ENCODE assay signal across 1 cellular context in the genomic region with DNA sequence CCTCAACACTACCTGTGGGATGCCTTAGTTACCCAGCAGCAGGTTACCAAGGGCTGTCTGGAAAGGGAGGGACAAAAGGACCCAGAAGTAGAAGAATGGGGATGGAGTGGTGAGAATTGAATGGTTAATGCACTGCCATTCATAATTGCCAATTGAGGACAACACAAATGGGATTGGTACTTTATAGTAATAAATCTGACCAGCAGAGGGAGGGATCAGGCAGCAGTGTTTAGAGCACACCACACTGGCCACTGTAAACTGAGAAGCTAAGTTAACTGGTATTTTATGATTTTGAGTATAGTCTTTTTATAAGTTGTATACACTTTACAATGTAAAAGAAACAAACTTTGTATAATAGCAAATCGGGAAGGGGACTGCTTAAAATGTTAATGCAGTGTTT.
TF ChIP-seq lines count a peak whose summit lies in the region.

No MANE protein-coding gene starts in this region.

TF ChIP-seq in GM12878, 131 proteins besides CTCF, POLR2A, EP300 and RAD21:
- no peak for TF ChIP-seq PML (IDR thresholded peaks at IDR 0.05; ENCODE audit: low read length)
- no peak for TF ChIP-seq MEF2B (IDR thresholded peaks at IDR 0.05; ENCODE audit: partially characterized antibody, poor library complexity, severe bottlenecking)
- TF ChIP-seq SIN3A (IDR thresholded peaks at IDR 0.05; ENCODE audit: low read depth, low read length) = no peak
- TF ChIP-seq ZNF217 (IDR thresholded peaks at IDR 0.05) = no peak
- TF ChIP-seq PAX8 (IDR thresholded peaks at IDR 0.05) = no peak
- TF ChIP-seq ASH2L (IDR thresholded peaks at IDR 0.05; ENCODE audit: borderline replicate concordance, low read depth) = no peak
- no peak for TF ChIP-seq SUZ12 (IDR thresholded peaks at IDR 0.05; ENCODE audit: unreplicated experiment)
- TF ChIP-seq, protein P1, sequence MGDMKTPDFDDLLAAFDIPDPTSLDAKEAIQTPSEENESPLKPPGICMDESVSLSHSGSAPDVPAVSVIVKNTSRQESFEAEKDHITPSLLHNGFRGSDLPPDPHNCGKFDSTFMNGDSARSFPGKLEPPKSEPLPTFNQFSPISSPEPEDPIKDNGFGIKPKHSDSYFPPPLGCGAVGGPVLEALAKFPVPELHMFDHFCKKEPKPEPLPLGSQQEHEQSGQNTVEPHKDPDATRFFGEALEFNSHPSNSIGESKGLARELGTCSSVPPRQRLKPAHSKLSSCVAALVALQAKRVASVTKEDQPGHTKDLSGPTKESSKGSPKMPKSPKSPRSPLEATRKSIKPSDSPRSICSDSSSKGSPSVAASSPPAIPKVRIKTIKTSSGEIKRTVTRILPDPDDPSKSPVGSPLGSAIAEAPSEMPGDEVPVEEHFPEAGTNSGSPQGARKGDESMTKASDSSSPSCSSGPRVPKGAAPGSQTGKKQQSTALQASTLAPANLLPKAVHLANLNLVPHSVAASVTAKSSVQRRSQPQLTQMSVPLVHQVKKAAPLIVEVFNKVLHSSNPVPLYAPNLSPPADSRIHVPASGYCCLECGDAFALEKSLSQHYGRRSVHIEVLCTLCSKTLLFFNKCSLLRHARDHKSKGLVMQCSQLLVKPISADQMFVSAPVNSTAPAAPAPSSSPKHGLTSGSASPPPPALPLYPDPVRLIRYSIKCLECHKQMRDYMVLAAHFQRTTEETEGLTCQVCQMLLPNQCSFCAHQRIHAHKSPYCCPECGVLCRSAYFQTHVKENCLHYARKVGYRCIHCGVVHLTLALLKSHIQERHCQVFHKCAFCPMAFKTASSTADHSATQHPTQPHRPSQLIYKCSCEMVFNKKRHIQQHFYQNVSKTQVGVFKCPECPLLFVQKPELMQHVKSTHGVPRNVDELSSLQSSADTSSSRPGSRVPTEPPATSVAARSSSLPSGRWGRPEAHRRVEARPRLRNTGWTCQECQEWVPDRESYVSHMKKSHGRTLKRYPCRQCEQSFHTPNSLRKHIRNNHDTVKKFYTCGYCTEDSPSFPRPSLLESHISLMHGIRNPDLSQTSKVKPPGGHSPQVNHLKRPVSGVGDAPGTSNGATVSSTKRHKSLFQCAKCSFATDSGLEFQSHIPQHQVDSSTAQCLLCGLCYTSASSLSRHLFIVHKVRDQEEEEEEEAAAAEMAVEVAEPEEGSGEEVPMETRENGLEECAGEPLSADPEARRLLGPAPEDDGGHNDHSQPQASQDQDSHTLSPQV (IDR thresholded peaks at IDR 0.05) = no peak
- TF ChIP-seq MYC (IDR thresholded peaks at IDR 0.05; ENCODE audit: insufficient read depth, insufficient read length, insufficient replicate concordance, low read length, severe bottlenecking) = no peak
- TF ChIP-seq, protein P2, sequence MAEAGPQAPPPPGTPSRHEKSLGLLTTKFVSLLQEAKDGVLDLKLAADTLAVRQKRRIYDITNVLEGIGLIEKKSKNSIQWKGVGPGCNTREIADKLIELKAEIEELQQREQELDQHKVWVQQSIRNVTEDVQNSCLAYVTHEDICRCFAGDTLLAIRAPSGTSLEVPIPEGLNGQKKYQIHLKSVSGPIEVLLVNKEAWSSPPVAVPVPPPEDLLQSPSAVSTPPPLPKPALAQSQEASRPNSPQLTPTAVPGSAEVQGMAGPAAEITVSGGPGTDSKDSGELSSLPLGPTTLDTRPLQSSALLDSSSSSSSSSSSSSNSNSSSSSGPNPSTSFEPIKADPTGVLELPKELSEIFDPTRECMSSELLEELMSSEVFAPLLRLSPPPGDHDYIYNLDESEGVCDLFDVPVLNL (IDR thresholded peaks at IDR 0.05; ENCODE audit: low read depth, low read length) = no peak
- no peak for TF ChIP-seq DPF2 (IDR thresholded peaks at IDR 0.05)
- no peak for TF ChIP-seq PAX5 (IDR thresholded peaks at IDR 0.05; ENCODE audit: borderline replicate concordance, low read depth, low read length)
- no peak for TF ChIP-seq SRF (IDR thresholded peaks at IDR 0.05; ENCODE audit: low read depth in 2 of 2, low read length in 2 of 2)
